In genomic region chr14:30553311-30553989, GRCh38 we compare ENCODE assay signal across 1 cellular context.
TF ChIP-seq lines count a peak whose summit lies in the region.

No MANE protein-coding gene starts in this region.

TF ChIP-seq in K562, 482 proteins besides CTCF, POLR2A, EP300 and RAD21 (continued from another document):
- no peak for TF ChIP-seq ZBTB17 (CRISPR knock-in tag; IDR thresholded peaks at IDR 0.05)
- TF ChIP-seq, protein P1, sequence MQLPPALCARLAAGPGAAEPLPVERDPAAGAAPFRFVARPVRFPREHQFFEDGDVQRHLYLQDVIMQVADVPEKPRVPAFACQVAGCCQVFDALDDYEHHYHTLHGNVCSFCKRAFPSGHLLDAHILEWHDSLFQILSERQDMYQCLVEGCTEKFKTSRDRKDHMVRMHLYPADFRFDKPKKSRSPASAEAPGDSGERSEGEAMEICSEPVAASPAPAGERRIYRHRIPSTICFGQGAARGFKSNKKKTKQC (CRISPR knock-in tag; IDR thresholded peaks at IDR 0.05): no peak
- TF ChIP-seq FOXK1 (CRISPR knock-in tag; IDR thresholded peaks at IDR 0.05; ENCODE audit: borderline replicate concordance): no peak
